Comparison of ENCODE assay signal across 1 cellular context in genomic region chr19:41362143-41362847, GRCh38.
A peak's percentile ranks its signal among the peaks of the same experiment; 100 is the strongest.
TF ChIP-seq lines count a peak whose summit lies in the region.

No MANE protein-coding gene starts in this region.

TF ChIP-seq in HepG2, 621 proteins besides CTCF, POLR2A, EP300 and RAD21:
- no peak for TF ChIP-seq ZNF883 (CRISPR knock-in tag; IDR thresholded peaks at IDR 0.05; ENCODE audit: not compliant biosample characterization)
- peak; percentile 43; the same call in 1 of the 2 replicates for TF ChIP-seq RFX1 (IDR thresholded peaks at IDR 0.05)
TF ChIP-seq in HepG2: peak in this region for 1.
